In genomic region chr7:22443370-22444180, GRCh38 we compare ENCODE assay signal across 9 cellular contexts. TPM values are rescaled to one million over a fixed set of nuclear protein-coding genes. Genes with fewer than 3 reads are reported as not detected.
DNase-seq lines count a peak whose midpoint lies in the region; ATAC-seq and TF ChIP-seq lines count a peak whose summit lies in the region.
"Had no signal": no experiment of that assay in that cellular context is flagged by ENCODE, and none has a peak within 500 bp of the region (broad histone marks: within the 10 kb centered on the region; RNA-seq: fewer than 3 reads in every experiment).

No MANE protein-coding gene starts in this region.

- H4K20me1 ChIP-seq in hepatocyte (ENCODE audit: insufficient read depth, poor library complexity, severe bottlenecking): no peaks in the 10 kb centered on the region

- no peak for DNase-seq in heart left ventricle
- no peak for DNase-seq in cardiac septum (ENCODE audit: low spot score)
- DNase-seq in SW480 (ENCODE audit: low spot score): peak; percentile 51
- DNase-seq in hepatocyte (ENCODE audit: low spot score): peak; percentile 39
- DNase-seq in aorta: no peak
- DNase-seq: activated CD4-positive, alpha-beta memory T cell treated with anti-CD3 and anti-CD28 coated beads, Interleukin-2, amount 10 ng/mL, durations not matched to agents 7 days and 5 days had no signal

- peak in 2 of 4 donors; percentile 7 to 13 for ATAC-seq in heart left ventricle
- peak; percentile 30 for ATAC-seq in aorta (ENCODE audit: low FRiP score)
- ATAC-seq in HG03196 (IDR thresholded peaks at IDR 0.05; ENCODE audit: unreplicated experiment): no peak
- no peak for ATAC-seq in activated CD4-positive, CD25-positive, alpha-beta regulatory T cell treated with anti-CD3 and anti-CD28 coated beads, Interleukin-2, amount 50 U/mL, for 24 hours
- ATAC-seq in GM21717 (IDR thresholded peaks at IDR 0.05; ENCODE audit: unreplicated experiment): no peak

- H3K4me2 ChIP-seq in hepatocyte: no peak overlapping the region

- no peaks in the 10 kb centered on the region for H3K27me3 ChIP-seq in heart left ventricle
- H3K27me3 ChIP-seq in hepatocyte: no peaks in the 10 kb centered on the region
- no peaks in the 10 kb centered on the region for H3K27me3 ChIP-seq in aorta (ENCODE audit: control insufficient read depth in 1 of 2, insufficient read depth in 2 of 2, low read length in 1 of 2)

- H3K4me1 ChIP-seq in heart left ventricle (peaks cover 3 to 36% (median 27%) of the 10 kb centered on the region in 12 donors), hepatocyte (ENCODE audit: insufficient read depth) (peaks cover 13% of the 10 kb centered on the region), aorta (ENCODE audit: control insufficient read depth in 1 of 2, insufficient read depth in 2 of 2, low read length in 2 of 2) (no peaks in the 10 kb centered on the region)

- intact Hi-C loops in heart left ventricle (cut with DNase I) (loop anchor here in 2 of 10 donors (2.0 to 10.0 kb wide), 4 partner anchors 39 to 229 kb away; partner anchors contain the start of gene RAPGEF5 (in 2 of the 2)), cardiac septum (cut with DNase I) (no loop called here), aorta (cut with DNase I) (no loop called here)

- no peaks in the 10 kb centered on the region for H3K79me2 ChIP-seq in hepatocyte

- no peak overlapping the region for H3K4me3 ChIP-seq in heart left ventricle
- no peak overlapping the region for H3K4me3 ChIP-seq in hepatocyte
- no peak overlapping the region for H3K4me3 ChIP-seq in aorta (ENCODE audit: low read length in 2 of 2)

- H3K9me3 ChIP-seq in heart left ventricle (peaks cover 0 to 9% (median 0%) of the 10 kb centered on the region in 12 donors), hepatocyte (ENCODE audit: low read depth) (no peaks in the 10 kb centered on the region), aorta (ENCODE audit: control insufficient read depth, low read length) (no peaks in the 10 kb centered on the region)

- peak overlapping the region in 11 of 12 donors; percentile 23 to 85 (median 69) for H3K27ac ChIP-seq in heart left ventricle
- peak overlapping the region; percentile 41 for H3K27ac ChIP-seq in hepatocyte
- no peak overlapping the region for H3K27ac ChIP-seq in aorta (ENCODE audit: low read depth in 1 of 2, low read length in 2 of 2)

- no peak overlapping the region for H2AFZ ChIP-seq in hepatocyte

- H3K9me2 ChIP-seq in hepatocyte (replicated peaks; ENCODE audit: insufficient read depth): no peaks in the 10 kb centered on the region

- no peaks in the 10 kb centered on the region for H3K36me3 ChIP-seq in heart left ventricle
- H3K36me3 ChIP-seq in hepatocyte (replicated peaks; ENCODE audit: insufficient read depth, low read depth): no peaks in the 10 kb centered on the region
- no peaks in the 10 kb centered on the region for H3K36me3 ChIP-seq in aorta (ENCODE audit: control insufficient read depth in 1 of 2, insufficient read depth in 2 of 2, low read length in 1 of 2)

- no peak for TF ChIP-seq CTCF in heart left ventricle (IDR thresholded peaks at IDR 0.05)
- TF ChIP-seq CTCF in hepatocyte (IDR thresholded peaks at IDR 0.05; ENCODE audit: poor library complexity): no peak

- TF ChIP-seq POLR2A in heart left ventricle (IDR thresholded peaks at IDR 0.05): no peak

- WGBS in heart left ventricle, 4 donors: 60 to 68% (median 65%) methylated on average over 6 to 7 of the region's 7 CpGs
- 74% methylated on average over 7 of the region's 7 CpGs for WGBS in hepatocyte (ENCODE audit: low lambda C conversion rate, missing lambda C conversion rate)
- WGBS in aorta, 2 donors: 89 to 90% methylated on average over 7 of the region's 7 CpGs

RNA-seq across cellular contexts. Expression of gene STEAP1B, which starts 56.4 kb away (rescaled TPM):
- total RNA-seq in heart left ventricle (1 to 10 TPM in 1 of 9 donors, under 1 TPM in 6, not detected in 2; 0.26 to 1.7 (median 0.52) TPM), cardiac septum (0.92 TPM), hepatocyte (0.36 TPM in 1 of 2 replicates, not detected in the other), aorta (1 to 10 TPM; 2.8 to 5.1 TPM)
- polyA plus RNA-seq in heart left ventricle (under 1 TPM; 0.32 to 0.46 TPM), hepatocyte (0.16 and 0.35 TPM in 2 replicates), aorta (under 1 TPM in 1 of 2 donors, not detected in 1; 0.36 TPM)

Comparison
In these comparisons a context has a peak if more than half of its experiments do, and no peak if none do; other contexts are left out.
1. DNase-seq: peak in SW480 (single experiment) and hepatocyte (single experiment); none in heart left ventricle (0 of 5), cardiac septum (single experiment) and aorta (0 of 2).
2. H3K27ac ChIP-seq: peak in heart left ventricle (11 of 12) and hepatocyte (single experiment); none in aorta (0 of 2).